In the genomic region with DNA sequence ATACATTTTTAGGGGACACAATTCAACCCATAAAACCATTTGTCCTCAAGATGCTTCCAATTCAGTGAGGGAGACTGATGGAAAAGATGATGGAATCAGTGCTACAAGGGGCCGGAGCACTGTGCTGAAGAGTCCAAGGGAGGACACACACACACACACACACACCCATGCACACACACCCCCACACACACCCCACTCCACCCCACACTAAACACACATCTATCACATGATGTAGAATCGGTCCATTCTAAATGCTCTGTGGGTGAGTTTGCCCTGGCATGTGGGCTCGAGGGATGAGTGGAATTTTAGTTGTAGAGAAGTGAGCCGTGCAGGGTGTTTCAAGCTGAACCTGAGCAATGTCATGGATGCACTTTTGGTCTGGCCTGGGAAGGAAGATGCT, we compare ENCODE assay signal across 16 cellular contexts.
"Had no signal": no experiment of that assay in that cellular context is flagged by ENCODE, and none has a peak within 500 bp of the region (broad histone marks: within the 10 kb centered on the region; RNA-seq: fewer than 3 reads in every experiment).

No MANE protein-coding gene starts in this region.

- H3K27ac ChIP-seq: esophagus squamous epithelium, left ventricle myocardium inferior, sigmoid colon, skin epidermis, uterus had no signal

- H3K9me3 Mint-ChIP-seq: immature natural killer cell, naive B cell, nephron had no signal

- H3K27me3 ChIP-seq: esophagus squamous epithelium, sigmoid colon, uterus had no signal

- H3K27ac Mint-ChIP-seq: nephron had no signal

- DNase-seq: dermis blood vessel endothelial cell; esophagus squamous epithelium; foreskin fibroblast; immature natural killer cell; left ventricle myocardium inferior; mesendoderm; naive B cell; sigmoid colon; stimulated activated naive CD4-positive, alpha-beta T cell treated with Interleukin-2 at 50 U/mL for 16 hours; trophoblast cell; uterus had no signal

- H3K4me1 ChIP-seq: uterus had no signal

- H3K36me3 Mint-ChIP-seq: immature natural killer cell, naive B cell had no signal

- H3K27me3 Mint-ChIP-seq: naive B cell had no signal

- H3K36me3 ChIP-seq: esophagus squamous epithelium, left ventricle myocardium inferior, sigmoid colon, uterus had no signal

- H3K4me3 ChIP-seq: esophagus squamous epithelium, left ventricle myocardium inferior, lung, sigmoid colon, skin epidermis, uterus had no signal

- H3K4me3 Mint-ChIP-seq: immature natural killer cell, nephron had no signal

- H3K9me3 ChIP-seq: esophagus squamous epithelium, left ventricle myocardium inferior, sigmoid colon, uterus had no signal

- FAIRE-seq: colon, keratinocyte had no signal
